In genomic region chr3:149967067-149967685, GRCh38 we compare ENCODE assay signal across 9 cellular contexts. TPM values are rescaled to one million over a fixed set of nuclear protein-coding genes. Genes with fewer than 3 reads are reported as not detected.
DNase-seq lines count a peak whose midpoint lies in the region; ATAC-seq and TF ChIP-seq lines count a peak whose summit lies in the region.
"Had no signal": no experiment of that assay in that cellular context is flagged by ENCODE, and none has a peak within 500 bp of the region (broad histone marks: within the 10 kb centered on the region; RNA-seq: fewer than 3 reads in every experiment).

No MANE protein-coding gene starts in this region.

- ATAC-seq in left colon, result no peak

- H3K18ac ChIP-seq in trophoblast cell (ENCODE audit: low read length), result no peak overlapping the region

- CTCF ChIA-PET in PC-9 (lab: Charles Lee), result interaction anchor here (0.7 to 2.9 kb wide), 6 partner anchors 171 to 271 kb away, joined by 3 to 26 read pairs (median 6); no protein-coding TSS in a partner anchor

- no peak overlapping the region for H4K91ac ChIP-seq in trophoblast cell (ENCODE audit: low read depth, low read length)

- POLR2A ChIA-PET in PC-9 (lab: Charles Lee; ENCODE audit: unreplicated experiment), result no interaction called here

- no peak overlapping the region for H2BK12ac ChIP-seq in trophoblast cell (ENCODE audit: low read length)

- H3K9me3 ChIP-seq in PC-9 (ENCODE audit: insufficient read depth, low read depth) (no peaks in the 10 kb centered on the region), trophoblast cell (ENCODE audit: insufficient read depth, low read depth, low read length) (no peaks in the 10 kb centered on the region)
- H3K9me3 ChIP-seq: SJSA1 had no signal

- WGBS in trophoblast cell (ENCODE audit: extremely low coverage, insufficient coverage, insufficient read length), result no CpG with 5 or more reads among the region's 9 CpGs

- intact Hi-C loops in PC-9 (cut with micrococcal nuclease; ENCODE audit: unreplicated experiment) (loop anchor here (1.0 to 5.0 kb wide), 4 partner anchors 217 to 528 kb away; no protein-coding TSS in a partner anchor), left colon (cut with DNase I, micrococcal nuclease) (loop anchor here in 1 of 2 donors (2.0 kb wide), 1 partner anchor 218 kb away; no protein-coding TSS in a partner anchor)

- H3K9ac ChIP-seq in trophoblast cell (ENCODE audit: low read length), result no peak overlapping the region

- H3K4me1 ChIP-seq in PC-9 (replicated peaks; ENCODE audit: insufficient read depth) (peaks cover 28% of the 10 kb centered on the region), trophoblast cell (ENCODE audit: control insufficient read depth in 1 of 2, insufficient read depth in 2 of 2, low read length in 2 of 2) (no peaks in the 10 kb centered on the region)

- no peak overlapping the region for H3K14ac ChIP-seq in trophoblast cell (ENCODE audit: low read length)

- no peak overlapping the region for H4K8ac ChIP-seq in trophoblast cell (ENCODE audit: low read depth, low read length)

- no peak overlapping the region for H2AK5ac ChIP-seq in trophoblast cell (ENCODE audit: low read length)

- H3K9me2 ChIP-seq in PC-9 (ENCODE audit: insufficient read depth), result no peaks in the 10 kb centered on the region

- TF ChIP-seq POLR2A in erythroblast (IDR thresholded peaks at IDR 0.05; ENCODE audit: low read length), result no peak

- H3F3A ChIP-seq in PC-9 (ENCODE audit: insufficient read depth, low read depth), result peaks cover 24% of the 10 kb centered on the region; the same call in 1 of the 2 replicates

- no TSS peak for BruUV-seq in PC-9 (replicated peaks; lab: Mats Ljungman, UMichigan)

- H3K27me3 ChIP-seq in PC-9 (ENCODE audit: insufficient read depth, low read depth) (no peaks in the 10 kb centered on the region), trophoblast cell (ENCODE audit: insufficient read depth, low read length) (no peaks in the 10 kb centered on the region)
- H3K27me3 ChIP-seq: SJSA1 had no signal

- no peak overlapping the region for H2BK5ac ChIP-seq in trophoblast cell (ENCODE audit: low read depth, low read length, poor library complexity)

- H3K4ac ChIP-seq in trophoblast cell (ENCODE audit: low read depth, low read length), result no peak overlapping the region

- H3K4me3 ChIP-seq in Jurkat, Clone E6-1 (ENCODE audit: low read length), result no peak overlapping the region
- H3K4me3 ChIP-seq in PC-9, result peak overlapping the region; percentile 78; the same call in 1 of the 2 replicates
- H3K4me3 ChIP-seq in trophoblast cell (ENCODE audit: low read depth, low read length), result no peak overlapping the region

- H3K79me2 ChIP-seq in PC-9 (ENCODE audit: low read depth) (peaks cover 73% of the 10 kb centered on the region), trophoblast cell (ENCODE audit: control insufficient read depth, insufficient read depth, low read length, poor library complexity) (peaks cover 21% of the 10 kb centered on the region)

- H3K27ac ChIP-seq in PC-9 (peak overlapping the region; percentile 88; the same call in 1 of the 2 replicates), trophoblast cell (ENCODE audit: low read depth, low read length) (no peak overlapping the region)

- H3K79me1 ChIP-seq in trophoblast cell (ENCODE audit: low read length), result peaks cover 22% of the 10 kb centered on the region

- H2BK120ac ChIP-seq in trophoblast cell (ENCODE audit: insufficient read depth, low read length, poor library complexity), result no peak overlapping the region

- no peak overlapping the region for H4K12ac ChIP-seq in trophoblast cell (ENCODE audit: low read depth, low read length)

- H4K20me1 ChIP-seq in PC-9 (ENCODE audit: insufficient read depth), result peaks cover 8% of the 10 kb centered on the region; the same call in 1 of the 2 replicates

- H2AFZ ChIP-seq in PC-9 (no peak overlapping the region), trophoblast cell (ENCODE audit: insufficient read depth, low read length, poor library complexity) (no peak overlapping the region)

- peak; percentile 82 for TF ChIP-seq CTCF in PC-9 (conservative IDR thresholded peaks at IDR 0.05)

- no peak overlapping the region for H3K23ac ChIP-seq in trophoblast cell (ENCODE audit: low read length)

- H3K4me2 ChIP-seq in PC-9 (peak overlapping the region; percentile 97), trophoblast cell (ENCODE audit: low read length) (peak overlapping the region; percentile 44)

- DNase-seq in DMS 273 (lab: John Stamatoyannopoulos, UW; ENCODE audit: unreplicated experiment), result peak; percentile 86
- DNase-seq in Jurkat, Clone E6-1 (ENCODE audit: low read depth, low spot score), result peak; percentile 46
- peak in 1 of 2 experiments; percentile 71 for DNase-seq in PC-9
- DNase-seq in erythroblast (lab: John Stamatoyannopoulos, UW), result peak; percentile 45 to 69
- peak; percentile 13 to 88 for DNase-seq in trophoblast cell
- DNase-seq in NK-92 treated with Interleukin-12 subunit alpha and Interleukin-12 subunit beta, amount 100 ng/mL, for 24 hours (lab: John Stamatoyannopoulos, UW), result no peak
- no peak for DNase-seq in mucosa of gallbladder (ENCODE audit: low spot score)
- no peak for DNase-seq in left colon

- H3K36me3 ChIP-seq in PC-9 (ENCODE audit: low read depth), result peaks cover 29% of the 10 kb centered on the region
- peaks cover 0 to 15% of the 10 kb centered on the region in 2 experiments for H3K36me3 ChIP-seq in trophoblast cell (ENCODE audit: control insufficient read depth in 1 of 2, insufficient read depth in 2 of 2, low read length in 2 of 2)

RNA-seq across cellular contexts. Expression of gene PFN2, which starts 3.5 kb away (rescaled TPM):
- 79.2 TPM for polyA plus RNA-seq in Jurkat, Clone E6-1 (2012; ENCODE audit: insufficient read depth, insufficient read length)
- total RNA-seq in PC-9 (2021) (164 and 187 TPM in 2 replicates), mucosa of gallbladder (60.3 TPM), left colon (10 to 100 TPM; 35.6 to 49.7 TPM)
- polyA plus RNA-seq in trophoblast cell (2013), result 257 and 265 TPM in 2 replicates

Comparison
In these comparisons a context has a peak if more than half of its experiments do, and no peak if none do; other contexts are left out.
1. DNase-seq: peak in DMS 273 (single experiment), Jurkat, Clone E6-1 (single experiment), erythroblast (2 of 2) and trophoblast cell (2 of 2); none in NK-92 treated with Interleukin-12 subunit alpha and Interleukin-12 subunit beta, amount 100 ng/mL, for 24 hours (single experiment), mucosa of gallbladder (single experiment) and left colon (0 of 2).